2 cellular contexts compared by ENCODE assay signal in the genomic region with DNA sequence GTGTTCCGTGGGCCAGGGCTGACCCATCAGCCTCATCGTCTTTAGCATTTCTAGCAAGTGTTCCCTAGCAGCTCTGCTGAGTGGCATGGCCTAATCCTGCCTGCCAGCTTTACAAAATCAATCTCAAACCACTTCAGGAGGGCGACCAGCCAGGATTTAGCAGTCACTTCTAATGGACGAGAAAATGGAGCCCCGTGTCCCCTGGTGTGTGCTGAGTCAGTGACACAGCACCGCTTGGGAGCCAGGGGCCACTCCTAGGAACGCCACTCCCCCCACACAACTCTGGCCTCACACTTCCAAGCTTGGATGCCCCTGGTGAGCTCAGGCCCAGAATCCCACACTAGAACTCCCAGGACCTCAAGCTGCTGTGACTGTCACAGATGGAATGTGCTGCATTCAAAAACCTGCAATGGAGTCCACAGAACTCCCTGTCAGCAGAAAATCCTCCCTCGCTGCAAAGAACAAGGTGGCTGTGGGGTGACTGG.
A peak's percentile ranks its signal among the peaks of the same experiment; 100 is the strongest.
TF ChIP-seq lines count a peak whose summit lies in the region.

No MANE protein-coding gene starts in this region.

TF ChIP-seq in IMR-90, 13 proteins besides CTCF, POLR2A, EP300 and RAD21:
- TF ChIP-seq FOS (IDR thresholded peaks at IDR 0.05; ENCODE audit: low read depth, low read length) (no peak), MAFK (IDR thresholded peaks at IDR 0.05; ENCODE audit: low read depth, low read length) (peak; percentile 59)
- TF ChIP-seq, protein P1, sequence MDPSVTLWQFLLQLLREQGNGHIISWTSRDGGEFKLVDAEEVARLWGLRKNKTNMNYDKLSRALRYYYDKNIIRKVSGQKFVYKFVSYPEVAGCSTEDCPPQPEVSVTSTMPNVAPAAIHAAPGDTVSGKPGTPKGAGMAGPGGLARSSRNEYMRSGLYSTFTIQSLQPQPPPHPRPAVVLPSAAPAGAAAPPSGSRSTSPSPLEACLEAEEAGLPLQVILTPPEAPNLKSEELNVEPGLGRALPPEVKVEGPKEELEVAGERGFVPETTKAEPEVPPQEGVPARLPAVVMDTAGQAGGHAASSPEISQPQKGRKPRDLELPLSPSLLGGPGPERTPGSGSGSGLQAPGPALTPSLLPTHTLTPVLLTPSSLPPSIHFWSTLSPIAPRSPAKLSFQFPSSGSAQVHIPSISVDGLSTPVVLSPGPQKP (IDR thresholded peaks at IDR 0.05; ENCODE audit: borderline replicate concordance, low read depth, low read length): no peak

TF ChIP-seq in SK-N-SH treated with all-trans-retinoic acid at 6 μM for 48 hours, 23 proteins besides CTCF, POLR2A, EP300 and RAD21:
- no peak for TF ChIP-seq ARNTL (CRISPR knock-in tag; IDR thresholded peaks at IDR 0.05; ENCODE audit: borderline replicate concordance, low read depth)
